ENCODE assay signal across 15 cellular contexts in genomic region chr16:27231692-27232060, GRCh38. TPM values are rescaled to one million over a fixed set of nuclear protein-coding genes. Genes with fewer than 3 reads are reported as not detected.
DNase-seq lines count a peak whose midpoint lies in the region; ATAC-seq and TF ChIP-seq lines count a peak whose summit lies in the region.
"Had no signal": no experiment of that assay in that cellular context is flagged by ENCODE, and none has a peak within 500 bp of the region (broad histone marks: within the 10 kb centered on the region; RNA-seq: fewer than 3 reads in every experiment).

No MANE protein-coding gene starts in this region.

- peak overlapping the region; percentile 100 for H3K27ac Mint-ChIP-seq in activated T-cell treated with anti-CD3 and anti-CD28 coated beads, Interleukin-2, amount 50 U/mL, for 24 hours
- peak overlapping the region; percentile 100 for H3K27ac Mint-ChIP-seq in activated naive CD8-positive, alpha-beta T cell treated with anti-CD3 and anti-CD28 coated beads, Interleukin-2, amount 50 U/mL, for 24 hours
- peak overlapping the region; percentile 91 for H3K27ac Mint-ChIP-seq in stimulated activated naive B cell treated with anti-CD40 and anti-IgM and Interleukin-4, amounts not matched to agents 10 μg/mL and 1 μg/mL and 100 μg/mL, for 72 hours
- H3K27ac Mint-ChIP-seq: type B pancreatic cell had no signal

- WGBS in IMR-90 (ENCODE audit: extremely low coverage in 2 of 2, insufficient read length in 1 of 2), 2 experiments = 97% methylated on average over 4 of the region's 8 CpGs; no CpG with 5 or more reads in 1 of the 2 experiments
- WGBS in hepatocyte (ENCODE audit: low lambda C conversion rate, missing lambda C conversion rate) = 85% methylated on average over 8 of the region's 8 CpGs

- H2BK5ac ChIP-seq in IMR-90 (ENCODE audit: low read depth, low read length, poor library complexity, severe bottlenecking) = no peak overlapping the region

- H3K4me1 ChIP-seq in IMR-90 (ENCODE audit: control insufficient read depth, insufficient read depth, low read length) (peaks cover 8% of the 10 kb centered on the region), hepatocyte (ENCODE audit: insufficient read depth) (no peaks in the 10 kb centered on the region)

- no peak overlapping the region for H4K8ac ChIP-seq in IMR-90 (ENCODE audit: low read depth in 2 of 2, low read length in 2 of 2)

- no peak overlapping the region for H3K4ac ChIP-seq in IMR-90 (ENCODE audit: low read depth, low read length)

- no peaks in the 10 kb centered on the region for H3K9me2 ChIP-seq in hepatocyte (replicated peaks; ENCODE audit: insufficient read depth)

- H2AK5ac ChIP-seq in IMR-90 (ENCODE audit: low read depth, low read length) = no peak overlapping the region

- H3K27ac ChIP-seq in IMR-90 (ENCODE audit: insufficient read depth, low read length) (no peak overlapping the region), hepatocyte (no peak overlapping the region)
- H3K27ac ChIP-seq: WERI-Rb-1 had no signal

- H2BK20ac ChIP-seq in IMR-90 (ENCODE audit: low read depth, low read length) = no peak overlapping the region

- no peaks in the 10 kb centered on the region for H3K9me3 Mint-ChIP-seq in activated T-cell treated with anti-CD3 and anti-CD28 coated beads, Interleukin-2, amount 50 U/mL, for 24 hours
- no peaks in the 10 kb centered on the region for H3K9me3 Mint-ChIP-seq in activated naive CD8-positive, alpha-beta T cell treated with anti-CD3 and anti-CD28 coated beads, Interleukin-2, amount 50 U/mL, for 24 hours
- H3K9me3 Mint-ChIP-seq in stimulated activated naive B cell treated with anti-CD40 and anti-IgM and Interleukin-4, amounts not matched to agents 10 μg/mL and 1 μg/mL and 100 μg/mL, for 72 hours = no peaks in the 10 kb centered on the region
- H3K9me3 Mint-ChIP-seq: type B pancreatic cell had no signal

- H3K9me1 ChIP-seq in IMR-90 (ENCODE audit: insufficient read depth, low read length) = peaks cover 12% of the 10 kb centered on the region; the same call in 1 of the 2 replicates

- H3K9me3 ChIP-seq in IMR-90 (ENCODE audit: control insufficient read depth, insufficient read depth, low read length) (no peaks in the 10 kb centered on the region), hepatocyte (ENCODE audit: low read depth) (no peaks in the 10 kb centered on the region)

- dilution Hi-C loops in IMR-90 (cut with HindIII; ENCODE audit: low sequenced_read_pairs, unreplicated experiment) = no loop called here

- H3K9ac ChIP-seq in IMR-90 (ENCODE audit: low read depth, low read length) = no peak overlapping the region

- no peak overlapping the region for H2BK15ac ChIP-seq in IMR-90 (ENCODE audit: low read depth, low read length)

- no peak overlapping the region for H4K91ac ChIP-seq in IMR-90 (ENCODE audit: insufficient read depth, low read depth, low read length)

- BruUV-seq in IMR-90 (replicated peaks; lab: Mats Ljungman, UMichigan) = no TSS peak

- no peak overlapping the region for H3K18ac ChIP-seq in IMR-90 (ENCODE audit: low read depth, low read length)

- H3K27me3 ChIP-seq in IMR-90 (ENCODE audit: control insufficient read depth, insufficient read depth, low read length) = no peaks in the 10 kb centered on the region
- no peaks in the 10 kb centered on the region for H3K27me3 ChIP-seq in hepatocyte

- no peak overlapping the region for H3K56ac ChIP-seq in IMR-90 (ENCODE audit: extremely low read depth, insufficient read depth, low read length)

- H4K20me1 ChIP-seq in IMR-90 (ENCODE audit: insufficient read depth, low read length) (no peaks in the 10 kb centered on the region), hepatocyte (ENCODE audit: insufficient read depth, poor library complexity, severe bottlenecking) (no peaks in the 10 kb centered on the region)

- H2AFZ ChIP-seq in IMR-90 (replicated peaks; ENCODE audit: low read length, poor library complexity) (no peak overlapping the region), hepatocyte (no peak overlapping the region)

- H2BK120ac ChIP-seq in IMR-90 (ENCODE audit: low read depth, low read length) = no peak overlapping the region; the same call in 1 of the 2 replicates

- no peaks in the 10 kb centered on the region for H3K27me3 Mint-ChIP-seq in activated T-cell treated with anti-CD3 and anti-CD28 coated beads, Interleukin-2, amount 50 U/mL, for 24 hours
- no peaks in the 10 kb centered on the region for H3K27me3 Mint-ChIP-seq in activated naive CD8-positive, alpha-beta T cell treated with anti-CD3 and anti-CD28 coated beads, Interleukin-2, amount 50 U/mL, for 24 hours
- H3K27me3 Mint-ChIP-seq in stimulated activated naive B cell treated with anti-CD40 and anti-IgM and Interleukin-4, amounts not matched to agents 10 μg/mL and 1 μg/mL and 100 μg/mL, for 72 hours = no peaks in the 10 kb centered on the region
- H3K27me3 Mint-ChIP-seq: type B pancreatic cell had no signal

- ATAC-seq in IMR-90 (ENCODE audit: low read depth) (no peak), omental fat pad (ENCODE audit: low FRiP score) (no peak)
- no peak for ATAC-seq in activated naive CD8-positive, alpha-beta T cell treated with anti-CD3 and anti-CD28 coated beads, Interleukin-2, amount 50 U/mL, for 24 hours
- peak; percentile 16 for ATAC-seq in stimulated activated naive B cell treated with anti-CD40 and anti-IgM and Interleukin-4, amounts not matched to agents 10 μg/mL and 1 μg/mL and 100 μg/mL, for 72 hours (replicated peaks)
- ATAC-seq: right cardiac atrium had no signal

- no peak for DNase-seq in activated T-cell treated with anti-CD3 and anti-CD28 coated beads, Interleukin-2, amount 50 U/mL, for 24 hours
- no peak for DNase-seq in activated T-cell treated with anti-CD3 and anti-CD28 coated beads, Interleukin-2, amount 50 U/mL, for 48 hours
- DNase-seq in IMR-90 = no peak
- no peak for DNase-seq in activated naive CD8-positive, alpha-beta T cell treated with anti-CD3 and anti-CD28 coated beads, Interleukin-2, amount 50 U/mL, for 24 hours
- no peak for DNase-seq in stimulated activated naive B cell treated with anti-CD40 and anti-IgM and Interleukin-4, amounts not matched to agents 10 μg/mL and 1 μg/mL and 100 μg/mL, for 72 hours
- no peak for DNase-seq in omental fat pad (ENCODE audit: low spot score)
- DNase-seq in NCI-H1694 treated with DMSO at 0.1 percent for 48 hours (lab: John Stamatoyannopoulos, UW) = no peak
- no peak for DNase-seq in hepatocyte (ENCODE audit: low spot score)
- DNase-seq: ACHN, cortex of kidney, NCI-H510A, SHP77 treated with DMSO at 0.1 percent for 48 hours, WERI-Rb-1 had no signal

- H3K14ac ChIP-seq in IMR-90 (replicated peaks; ENCODE audit: low read depth, low read length) = no peak overlapping the region

- no peak for TF ChIP-seq RAD21 in IMR-90 (IDR thresholded peaks at IDR 0.05; ENCODE audit: low read length)

- no peak overlapping the region for H4K5ac ChIP-seq in IMR-90 (ENCODE audit: low read depth, low read length)

- H3K23ac ChIP-seq in IMR-90 (ENCODE audit: low read depth, low read length) = no peak overlapping the region

- CTCF ChIA-PET in IMR-90 (lab: Yijun Ruan, JAX) = interaction anchor here (0.6 to 1.1 kb wide), 3 partner anchors 124 to 231 kb away, joined by 3 read pairs; no protein-coding TSS in a partner anchor

- TF ChIP-seq CTCF in IMR-90 (conservative IDR thresholded peaks at IDR 0.05; ENCODE audit: low read depth, low read length) (no peak), omental fat pad (IDR thresholded peaks at IDR 0.05) (no peak), hepatocyte (IDR thresholded peaks at IDR 0.05; ENCODE audit: poor library complexity) (no peak)

- H3K4me2 ChIP-seq in IMR-90 (ENCODE audit: low read depth, low read length) (no peak overlapping the region), hepatocyte (no peak overlapping the region)

- H3K79me1 ChIP-seq in IMR-90 (ENCODE audit: low read depth in 1 of 2, low read length in 2 of 2) = peaks cover 4 to 21% of the 10 kb centered on the region in 2 experiments; a peak in 3 of 4 replicates

- H3K79me2 ChIP-seq in hepatocyte = no peaks in the 10 kb centered on the region

- peaks cover 82% of the 10 kb centered on the region for H3K4me1 Mint-ChIP-seq in activated T-cell treated with anti-CD3 and anti-CD28 coated beads, Interleukin-2, amount 50 U/mL, for 24 hours (ENCODE audit: low read depth)
- H3K4me1 Mint-ChIP-seq in activated naive CD8-positive, alpha-beta T cell treated with anti-CD3 and anti-CD28 coated beads, Interleukin-2, amount 50 U/mL, for 24 hours = peaks cover 85% of the 10 kb centered on the region
- H3K4me1 Mint-ChIP-seq in stimulated activated naive B cell treated with anti-CD40 and anti-IgM and Interleukin-4, amounts not matched to agents 10 μg/mL and 1 μg/mL and 100 μg/mL, for 72 hours = peaks cover 65 to 92% of the 10 kb centered on the region in 2 donors

- in situ Hi-C loops in IMR-90 (cut with MboI; ENCODE audit: low sequenced_read_pairs) = loop anchor here (5.0 kb wide), 2 partner anchors 141 to 221 kb away; no protein-coding TSS in a partner anchor

- H2AK9ac ChIP-seq in IMR-90 (replicated peaks; ENCODE audit: low read depth, low read length, poor library complexity) = peak overlapping the region; percentile 23

- TF ChIP-seq POLR2A in IMR-90 (IDR thresholded peaks at IDR 0.05; ENCODE audit: low read depth, low read length) = no peak

- intact Hi-C loops in IMR-90 (cut with micrococcal nuclease) = no loop called here

- no peak overlapping the region for H3K4me3 ChIP-seq in IMR-90 (ENCODE audit: insufficient read depth, low read depth, low read length)
- H3K4me3 ChIP-seq in hepatocyte = no peak overlapping the region

- H3K36me3 Mint-ChIP-seq in activated T-cell treated with anti-CD3 and anti-CD28 coated beads, Interleukin-2, amount 50 U/mL, for 24 hours (ENCODE audit: low read depth) = peaks cover 83% of the 10 kb centered on the region
- H3K36me3 Mint-ChIP-seq in activated naive CD8-positive, alpha-beta T cell treated with anti-CD3 and anti-CD28 coated beads, Interleukin-2, amount 50 U/mL, for 24 hours (ENCODE audit: low read depth) = peaks cover 45% of the 10 kb centered on the region
- peaks cover 37 to 60% of the 10 kb centered on the region in 2 donors for H3K36me3 Mint-ChIP-seq in stimulated activated naive B cell treated with anti-CD40 and anti-IgM and Interleukin-4, amounts not matched to agents 10 μg/mL and 1 μg/mL and 100 μg/mL, for 72 hours
- H3K36me3 Mint-ChIP-seq: type B pancreatic cell had no signal

- POLR2A ChIA-PET in IMR-90 (lab: Charles Lee; ENCODE audit: unreplicated experiment) = no interaction called here

- H3K36me3 ChIP-seq in IMR-90 (ENCODE audit: control insufficient read depth, insufficient read depth, low read length) = peaks cover 31% of the 10 kb centered on the region
- no peaks in the 10 kb centered on the region for H3K36me3 ChIP-seq in hepatocyte (replicated peaks; ENCODE audit: insufficient read depth, low read depth)
- H3K36me3 ChIP-seq: WERI-Rb-1 had no signal

- H3K4me3 Mint-ChIP-seq in activated T-cell treated with anti-CD3 and anti-CD28 coated beads, Interleukin-2, amount 50 U/mL, for 24 hours = peak overlapping the region; percentile 69
- H3K4me3 Mint-ChIP-seq in activated naive CD8-positive, alpha-beta T cell treated with anti-CD3 and anti-CD28 coated beads, Interleukin-2, amount 50 U/mL, for 24 hours = peak overlapping the region; percentile 72
- peak overlapping the region; percentile 63 to 70 for H3K4me3 Mint-ChIP-seq in stimulated activated naive B cell treated with anti-CD40 and anti-IgM and Interleukin-4, amounts not matched to agents 10 μg/mL and 1 μg/mL and 100 μg/mL, for 72 hours
- H3K4me3 Mint-ChIP-seq: type B pancreatic cell had no signal

RNA-seq across cellular contexts. Expression of gene KDM8, which starts 28.4 kb away (rescaled TPM):
- 3.2 and 3.6 TPM in 2 replicates for total RNA-seq in IMR-90 (2012; rRNA removed)
- 3.8 and 4.3 TPM in 2 replicates for polyA plus RNA-seq in IMR-90 (2012; rRNA removed)
- 2.5 and 3.1 TPM in 2 replicates for polyA plus RNA-seq in IMR-90 (2012; cell fraction: cytosol; rRNA removed)
- 8.7 and 13.5 TPM in 2 replicates for polyA plus RNA-seq in IMR-90 (2012; cell fraction: nucleus; rRNA removed; ENCODE audit: low replicate concordance)
- total RNA-seq in omental fat pad = 1 to 10 TPM; 2.0 to 4.6 (median 2.6) TPM
- total RNA-seq in hepatocyte = 7.2 and 11.5 TPM in 2 replicates
- 5.6 and 9.7 TPM in 2 replicates for polyA plus RNA-seq in hepatocyte

RNA-seq across cellular contexts. Expression of gene NSMCE1, which starts 36.9 kb away (rescaled TPM):
- total RNA-seq in IMR-90 (2012; rRNA removed) = 120 and 130 TPM in 2 replicates
- polyA plus RNA-seq in IMR-90 (2012; rRNA removed) = 47.5 and 48.0 TPM in 2 replicates
- 36.6 and 48.8 TPM in 2 replicates for polyA plus RNA-seq in IMR-90 (2012; cell fraction: cytosol; rRNA removed)
- 13.4 and 21.5 TPM in 2 replicates for polyA plus RNA-seq in IMR-90 (2012; cell fraction: nucleus; rRNA removed; ENCODE audit: low replicate concordance)
- total RNA-seq in omental fat pad = 10 to 100 TPM; 30.3 to 53.0 (median 43.9) TPM
- 35.0 and 40.8 TPM in 2 replicates for total RNA-seq in hepatocyte
- polyA plus RNA-seq in hepatocyte = 58.2 and 66.3 TPM in 2 replicates

Comparison
In these comparisons a context has a peak if more than half of its experiments do, and no peak if none do; other contexts are left out.
1. ATAC-seq: peak in stimulated activated naive B cell treated with anti-CD40 and anti-IgM and Interleukin-4, amounts not matched to agents 10 μg/mL and 1 μg/mL and 100 μg/mL, for 72 hours (2 of 2); none in IMR-90 (single experiment), activated naive CD8-positive, alpha-beta T cell treated with anti-CD3 and anti-CD28 coated beads, Interleukin-2, amount 50 U/mL, for 24 hours (single experiment) and omental fat pad (single experiment).
2. Peak in every context shown above with its lines, with median percentiles within 50 percentile points of each other: H3K27ac Mint-ChIP-seq and H3K4me3 Mint-ChIP-seq.